Comparison of ENCODE assay signal across 1 cellular context in genomic region chr1:109905520-109905919, GRCh38.
TF ChIP-seq lines count a peak whose summit lies in the region.

No MANE protein-coding gene starts in this region.

TF ChIP-seq in WTC11, 78 proteins besides CTCF, POLR2A, EP300 and RAD21 (continued from another document):
- TF ChIP-seq FOXP4 (CRISPR knock-in tag; IDR thresholded peaks at IDR 0.05) (no peak), RORB (CRISPR knock-in tag; IDR thresholded peaks at IDR 0.05) (no peak), PRDM15 (CRISPR knock-in tag; IDR thresholded peaks at IDR 0.05) (no peak), ZNF532 (CRISPR knock-in tag; IDR thresholded peaks at IDR 0.05; ENCODE audit: borderline replicate concordance) (no peak), NFE2L1 (CRISPR knock-in tag; IDR thresholded peaks at IDR 0.05) (no peak)
